In the genomic region with DNA sequence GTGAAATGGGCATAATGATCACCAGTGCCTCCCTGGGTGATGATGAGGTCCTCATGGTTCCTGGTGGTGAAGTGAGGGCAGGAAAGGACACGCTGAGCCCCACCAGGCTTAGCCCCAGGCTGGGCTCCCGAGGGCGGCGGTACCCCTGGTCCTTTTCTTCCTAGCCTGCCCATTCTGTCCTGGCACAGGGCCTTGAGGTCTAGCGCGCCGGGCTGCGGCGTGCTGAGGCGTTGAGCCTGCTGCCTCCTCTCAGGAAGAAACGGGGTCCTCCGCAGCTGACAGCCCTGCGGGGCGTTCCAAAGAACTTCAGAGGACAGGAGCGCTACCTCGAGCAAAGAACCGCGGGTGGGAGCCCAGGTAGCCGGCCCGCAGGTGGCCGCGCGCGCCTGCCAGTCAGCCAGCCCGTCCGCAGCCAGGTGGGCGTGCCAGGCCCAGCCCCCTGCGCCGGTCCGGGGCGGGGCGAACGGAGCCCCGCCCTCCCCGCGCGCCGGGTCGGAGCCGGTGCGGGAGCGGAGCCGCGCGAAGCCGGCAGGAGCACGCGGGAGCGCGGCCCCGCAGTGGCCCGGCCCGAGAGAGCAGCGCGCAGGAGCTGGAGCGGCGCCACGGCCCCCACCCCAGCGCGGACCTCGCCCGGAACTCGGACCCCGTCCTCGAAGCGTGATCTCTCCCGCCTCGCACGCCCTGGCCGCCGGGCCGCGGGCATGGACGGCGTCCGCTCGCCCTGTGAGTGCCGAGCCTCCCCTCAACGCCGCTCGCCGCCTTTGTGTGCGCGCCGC, we compare ENCODE assay signal across 1 cellular context.
TF ChIP-seq lines count a peak whose summit lies in the region.

A gene (plus strand): TSS at position 477 of the 776 bp plus-strand sequence. CDS start 791 bp downstream, outside the sequence.

TF ChIP-seq in HepG2, 621 proteins besides CTCF, POLR2A, EP300 and RAD21 (continued from another document and continues in another):
- TF ChIP-seq, protein P1, sequence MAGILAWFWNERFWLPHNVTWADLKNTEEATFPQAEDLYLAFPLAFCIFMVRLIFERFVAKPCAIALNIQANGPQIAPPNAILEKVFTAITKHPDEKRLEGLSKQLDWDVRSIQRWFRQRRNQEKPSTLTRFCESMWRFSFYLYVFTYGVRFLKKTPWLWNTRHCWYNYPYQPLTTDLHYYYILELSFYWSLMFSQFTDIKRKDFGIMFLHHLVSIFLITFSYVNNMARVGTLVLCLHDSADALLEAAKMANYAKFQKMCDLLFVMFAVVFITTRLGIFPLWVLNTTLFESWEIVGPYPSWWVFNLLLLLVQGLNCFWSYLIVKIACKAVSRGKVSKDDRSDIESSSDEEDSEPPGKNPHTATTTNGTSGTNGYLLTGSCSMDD (CRISPR knock-in tag; IDR thresholded peaks at IDR 0.05), result no peak
- TF ChIP-seq MBNL3 (CRISPR knock-in tag; conservative IDR thresholded peaks at IDR 0.05) (no peak), CBX5 (CRISPR knock-in tag; IDR thresholded peaks at IDR 0.05; ENCODE audit: borderline replicate concordance) (no peak), ZNF292 (CRISPR knock-in tag; IDR thresholded peaks at IDR 0.05; ENCODE audit: borderline replicate concordance, low read depth) (no peak), ZNF746 (CRISPR knock-in tag; IDR thresholded peaks at IDR 0.05) (no peak), ZNF775 (CRISPR knock-in tag; IDR thresholded peaks at IDR 0.05; ENCODE audit: borderline replicate concordance) (no peak), ZBTB8A (CRISPR knock-in tag; IDR thresholded peaks at IDR 0.05; ENCODE audit: borderline replicate concordance, low read depth) (no peak), ZNF737 (CRISPR knock-in tag; IDR thresholded peaks at IDR 0.05; ENCODE audit: borderline replicate concordance) (no peak), ZFX (CRISPR knock-in tag; IDR thresholded peaks at IDR 0.05; ENCODE audit: low read depth) (peak; percentile 64; the same call in 1 of the 2 replicates), ZNF549 (CRISPR knock-in tag; IDR thresholded peaks at IDR 0.05) (no peak), ZNF782 (CRISPR knock-in tag; IDR thresholded peaks at IDR 0.05; ENCODE audit: borderline replicate concordance) (no peak), HOXA7 (CRISPR knock-in tag; IDR thresholded peaks at IDR 0.05) (no peak), HMG20B (CRISPR knock-in tag; conservative IDR thresholded peaks at IDR 0.05) (no peak), IKZF4 (CRISPR knock-in tag; IDR thresholded peaks at IDR 0.05; ENCODE audit: borderline replicate concordance, low read depth, not compliant biosample characterization) (no peak), NCOA2 (CRISPR knock-in tag; IDR thresholded peaks at IDR 0.05) (no peak), ZNF468 (CRISPR knock-in tag; IDR thresholded peaks at IDR 0.05) (no peak), SIN3B (IDR thresholded peaks at IDR 0.05; ENCODE audit: low read length) (no peak), FOXC1 (CRISPR knock-in tag; IDR thresholded peaks at IDR 0.05; ENCODE audit: borderline replicate concordance) (no peak), MED13 (CRISPR knock-in tag; IDR thresholded peaks at IDR 0.05) (0 out of 2 replicates have a peak, but pooled peaks have one; percentile 55), ZNF644 (CRISPR knock-in tag; IDR thresholded peaks at IDR 0.05; ENCODE audit: low read depth) (no peak), DR1 (CRISPR knock-in tag; IDR thresholded peaks at IDR 0.05) (no peak), FOXO1 (CRISPR knock-in tag; IDR thresholded peaks at IDR 0.05) (no peak), ZNF674 (CRISPR knock-in tag; IDR thresholded peaks at IDR 0.05; ENCODE audit: low read depth) (no peak), ZNF547 (CRISPR knock-in tag; IDR thresholded peaks at IDR 0.05) (no peak), NCOA5 (CRISPR knock-in tag; IDR thresholded peaks at IDR 0.05) (no peak)
- TF ChIP-seq, protein P2, sequence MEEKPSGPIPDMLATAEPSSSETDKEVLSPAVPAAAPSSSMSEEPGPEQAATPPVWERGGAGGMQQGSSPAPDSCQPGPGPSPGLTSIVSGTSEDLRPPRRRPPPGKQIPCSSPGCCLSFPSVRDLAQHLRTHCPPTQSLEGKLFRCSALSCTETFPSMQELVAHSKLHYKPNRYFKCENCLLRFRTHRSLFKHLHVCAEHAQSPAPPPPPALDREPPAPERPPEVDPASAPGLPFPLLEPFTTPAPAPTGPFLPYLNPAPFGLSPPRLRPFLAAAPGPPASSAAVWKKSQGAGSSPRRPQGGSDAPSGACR (CRISPR knock-in tag; IDR thresholded peaks at IDR 0.05), result no peak
- TF ChIP-seq, protein P3, sequence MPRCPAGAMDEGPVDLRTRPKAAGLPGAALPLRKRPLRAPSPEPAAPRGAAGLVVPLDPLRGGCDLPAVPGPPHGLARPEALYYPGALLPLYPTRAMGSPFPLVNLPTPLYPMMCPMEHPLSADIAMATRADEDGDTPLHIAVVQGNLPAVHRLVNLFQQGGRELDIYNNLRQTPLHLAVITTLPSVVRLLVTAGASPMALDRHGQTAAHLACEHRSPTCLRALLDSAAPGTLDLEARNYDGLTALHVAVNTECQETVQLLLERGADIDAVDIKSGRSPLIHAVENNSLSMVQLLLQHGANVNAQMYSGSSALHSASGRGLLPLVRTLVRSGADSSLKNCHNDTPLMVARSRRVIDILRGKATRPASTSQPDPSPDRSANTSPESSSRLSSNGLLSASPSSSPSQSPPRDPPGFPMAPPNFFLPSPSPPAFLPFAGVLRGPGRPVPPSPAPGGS (CRISPR knock-in tag; IDR thresholded peaks at IDR 0.05), result no peak
- TF ChIP-seq, protein P4, sequence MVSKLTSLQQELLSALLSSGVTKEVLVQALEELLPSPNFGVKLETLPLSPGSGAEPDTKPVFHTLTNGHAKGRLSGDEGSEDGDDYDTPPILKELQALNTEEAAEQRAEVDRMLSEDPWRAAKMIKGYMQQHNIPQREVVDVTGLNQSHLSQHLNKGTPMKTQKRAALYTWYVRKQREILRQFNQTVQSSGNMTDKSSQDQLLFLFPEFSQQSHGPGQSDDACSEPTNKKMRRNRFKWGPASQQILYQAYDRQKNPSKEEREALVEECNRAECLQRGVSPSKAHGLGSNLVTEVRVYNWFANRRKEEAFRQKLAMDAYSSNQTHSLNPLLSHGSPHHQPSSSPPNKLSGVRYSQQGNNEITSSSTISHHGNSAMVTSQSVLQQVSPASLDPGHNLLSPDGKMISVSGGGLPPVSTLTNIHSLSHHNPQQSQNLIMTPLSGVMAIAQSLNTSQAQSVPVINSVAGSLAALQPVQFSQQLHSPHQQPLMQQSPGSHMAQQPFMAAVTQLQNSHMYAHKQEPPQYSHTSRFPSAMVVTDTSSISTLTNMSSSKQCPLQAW (CRISPR knock-in tag; IDR thresholded peaks at IDR 0.05), result no peak
- TF ChIP-seq, protein P5, sequence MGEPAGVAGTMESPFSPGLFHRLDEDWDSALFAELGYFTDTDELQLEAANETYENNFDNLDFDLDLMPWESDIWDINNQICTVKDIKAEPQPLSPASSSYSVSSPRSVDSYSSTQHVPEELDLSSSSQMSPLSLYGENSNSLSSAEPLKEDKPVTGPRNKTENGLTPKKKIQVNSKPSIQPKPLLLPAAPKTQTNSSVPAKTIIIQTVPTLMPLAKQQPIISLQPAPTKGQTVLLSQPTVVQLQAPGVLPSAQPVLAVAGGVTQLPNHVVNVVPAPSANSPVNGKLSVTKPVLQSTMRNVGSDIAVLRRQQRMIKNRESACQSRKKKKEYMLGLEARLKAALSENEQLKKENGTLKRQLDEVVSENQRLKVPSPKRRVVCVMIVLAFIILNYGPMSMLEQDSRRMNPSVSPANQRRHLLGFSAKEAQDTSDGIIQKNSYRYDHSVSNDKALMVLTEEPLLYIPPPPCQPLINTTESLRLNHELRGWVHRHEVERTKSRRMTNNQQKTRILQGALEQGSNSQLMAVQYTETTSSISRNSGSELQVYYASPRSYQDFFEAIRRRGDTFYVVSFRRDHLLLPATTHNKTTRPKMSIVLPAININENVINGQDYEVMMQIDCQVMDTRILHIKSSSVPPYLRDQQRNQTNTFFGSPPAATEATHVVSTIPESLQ (CRISPR knock-in tag; conservative IDR thresholded peaks at IDR 0.05), result no peak
- TF ChIP-seq, protein P6, sequence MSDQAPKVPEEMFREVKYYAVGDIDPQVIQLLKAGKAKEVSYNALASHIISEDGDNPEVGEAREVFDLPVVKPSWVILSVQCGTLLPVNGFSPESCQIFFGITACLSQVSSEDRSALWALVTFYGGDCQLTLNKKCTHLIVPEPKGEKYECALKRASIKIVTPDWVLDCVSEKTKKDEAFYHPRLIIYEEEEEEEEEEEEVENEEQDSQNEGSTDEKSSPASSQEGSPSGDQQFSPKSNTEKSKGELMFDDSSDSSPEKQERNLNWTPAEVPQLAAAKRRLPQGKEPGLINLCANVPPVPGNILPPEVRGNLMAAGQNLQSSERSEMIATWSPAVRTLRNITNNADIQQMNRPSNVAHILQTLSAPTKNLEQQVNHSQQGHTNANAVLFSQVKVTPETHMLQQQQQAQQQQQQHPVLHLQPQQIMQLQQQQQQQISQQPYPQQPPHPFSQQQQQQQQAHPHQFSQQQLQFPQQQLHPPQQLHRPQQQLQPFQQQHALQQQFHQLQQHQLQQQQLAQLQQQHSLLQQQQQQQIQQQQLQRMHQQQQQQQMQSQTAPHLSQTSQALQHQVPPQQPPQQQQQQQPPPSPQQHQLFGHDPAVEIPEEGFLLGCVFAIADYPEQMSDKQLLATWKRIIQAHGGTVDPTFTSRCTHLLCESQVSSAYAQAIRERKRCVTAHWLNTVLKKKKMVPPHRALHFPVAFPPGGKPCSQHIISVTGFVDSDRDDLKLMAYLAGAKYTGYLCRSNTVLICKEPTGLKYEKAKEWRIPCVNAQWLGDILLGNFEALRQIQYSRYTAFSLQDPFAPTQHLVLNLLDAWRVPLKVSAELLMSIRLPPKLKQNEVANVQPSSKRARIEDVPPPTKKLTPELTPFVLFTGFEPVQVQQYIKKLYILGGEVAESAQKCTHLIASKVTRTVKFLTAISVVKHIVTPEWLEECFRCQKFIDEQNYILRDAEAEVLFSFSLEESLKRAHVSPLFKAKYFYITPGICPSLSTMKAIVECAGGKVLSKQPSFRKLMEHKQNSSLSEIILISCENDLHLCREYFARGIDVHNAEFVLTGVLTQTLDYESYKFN (CRISPR knock-in tag; conservative IDR thresholded peaks at IDR 0.05), result no peak
- TF ChIP-seq, protein P7, sequence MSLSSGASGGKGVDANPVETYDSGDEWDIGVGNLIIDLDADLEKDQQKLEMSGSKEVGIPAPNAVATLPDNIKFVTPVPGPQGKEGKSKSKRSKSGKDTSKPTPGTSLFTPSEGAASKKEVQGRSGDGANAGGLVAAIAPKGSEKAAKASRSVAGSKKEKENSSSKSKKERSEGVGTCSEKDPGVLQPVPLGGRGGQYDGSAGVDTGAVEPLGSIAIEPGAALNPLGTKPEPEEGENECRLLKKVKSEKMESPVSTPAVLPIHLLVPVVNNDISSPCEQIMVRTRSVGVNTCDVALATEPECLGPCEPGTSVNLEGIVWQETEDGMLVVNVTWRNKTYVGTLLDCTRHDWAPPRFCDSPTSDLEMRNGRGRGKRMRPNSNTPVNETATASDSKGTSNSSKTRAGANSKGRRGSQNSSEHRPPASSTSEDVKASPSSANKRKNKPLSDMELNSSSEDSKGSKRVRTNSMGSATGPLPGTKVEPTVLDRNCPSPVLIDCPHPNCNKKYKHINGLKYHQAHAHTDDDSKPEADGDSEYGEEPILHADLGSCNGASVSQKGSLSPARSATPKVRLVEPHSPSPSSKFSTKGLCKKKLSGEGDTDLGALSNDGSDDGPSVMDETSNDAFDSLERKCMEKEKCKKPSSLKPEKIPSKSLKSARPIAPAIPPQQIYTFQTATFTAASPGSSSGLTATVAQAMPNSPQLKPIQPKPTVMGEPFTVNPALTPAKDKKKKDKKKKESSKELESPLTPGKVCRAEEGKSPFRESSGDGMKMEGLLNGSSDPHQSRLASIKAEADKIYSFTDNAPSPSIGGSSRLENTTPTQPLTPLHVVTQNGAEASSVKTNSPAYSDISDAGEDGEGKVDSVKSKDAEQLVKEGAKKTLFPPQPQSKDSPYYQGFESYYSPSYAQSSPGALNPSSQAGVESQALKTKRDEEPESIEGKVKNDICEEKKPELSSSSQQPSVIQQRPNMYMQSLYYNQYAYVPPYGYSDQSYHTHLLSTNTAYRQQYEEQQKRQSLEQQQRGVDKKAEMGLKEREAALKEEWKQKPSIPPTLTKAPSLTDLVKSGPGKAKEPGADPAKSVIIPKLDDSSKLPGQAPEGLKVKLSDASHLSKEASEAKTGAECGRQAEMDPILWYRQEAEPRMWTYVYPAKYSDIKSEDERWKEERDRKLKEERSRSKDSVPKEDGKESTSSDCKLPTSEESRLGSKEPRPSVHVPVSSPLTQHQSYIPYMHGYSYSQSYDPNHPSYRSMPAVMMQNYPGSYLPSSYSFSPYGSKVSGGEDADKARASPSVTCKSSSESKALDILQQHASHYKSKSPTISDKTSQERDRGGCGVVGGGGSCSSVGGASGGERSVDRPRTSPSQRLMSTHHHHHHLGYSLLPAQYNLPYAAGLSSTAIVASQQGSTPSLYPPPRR (CRISPR knock-in tag; IDR thresholded peaks at IDR 0.05; ENCODE audit: borderline replicate concordance), result no peak
- TF ChIP-seq, protein P8, sequence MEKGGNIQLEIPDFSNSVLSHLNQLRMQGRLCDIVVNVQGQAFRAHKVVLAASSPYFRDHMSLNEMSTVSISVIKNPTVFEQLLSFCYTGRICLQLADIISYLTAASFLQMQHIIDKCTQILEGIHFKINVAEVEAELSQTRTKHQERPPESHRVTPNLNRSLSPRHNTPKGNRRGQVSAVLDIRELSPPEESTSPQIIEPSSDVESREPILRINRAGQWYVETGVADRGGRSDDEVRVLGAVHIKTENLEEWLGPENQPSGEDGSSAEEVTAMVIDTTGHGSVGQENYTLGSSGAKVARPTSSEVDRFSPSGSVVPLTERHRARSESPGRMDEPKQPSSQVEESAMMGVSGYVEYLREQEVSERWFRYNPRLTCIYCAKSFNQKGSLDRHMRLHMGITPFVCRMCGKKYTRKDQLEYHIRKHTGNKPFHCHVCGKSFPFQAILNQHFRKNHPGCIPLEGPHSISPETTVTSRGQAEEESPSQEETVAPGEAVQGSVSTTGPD (CRISPR knock-in tag; IDR thresholded peaks at IDR 0.05), result no peak
